Comparison of ENCODE assay signal across 1 cellular context in genomic region chr3:51997935-51998596, GRCh38.
TF ChIP-seq lines count a peak whose summit lies in the region.

No MANE protein-coding gene starts in this region.

TF ChIP-seq in GM23338, 12 proteins besides CTCF, POLR2A, EP300 and RAD21:
- TF ChIP-seq EZH2phosphoT487 (IDR thresholded peaks at IDR 0.05; ENCODE audit: unreplicated experiment) = no peak
- no peak for TF ChIP-seq ZNF462 (CRISPR knock-in tag; IDR thresholded peaks at IDR 0.05)
- TF ChIP-seq ZNF331 (CRISPR knock-in tag; IDR thresholded peaks at IDR 0.05; ENCODE audit: low read depth) = no peak
- no peak for TF ChIP-seq POLR2AphosphoS5 (IDR thresholded peaks at IDR 0.05; ENCODE audit: low read depth)
- TF ChIP-seq STAT1 (IDR thresholded peaks at IDR 0.05; ENCODE audit: unreplicated experiment) = no peak
- TF ChIP-seq ZNF114 (CRISPR knock-in tag; IDR thresholded peaks at IDR 0.05) = no peak
- no peak for TF ChIP-seq JUNB (IDR thresholded peaks at IDR 0.05; ENCODE audit: unreplicated experiment)
- TF ChIP-seq ETS1 (IDR thresholded peaks at IDR 0.05) = no peak
- TF ChIP-seq CREB1 (CRISPR knock-in tag; IDR thresholded peaks at IDR 0.05; ENCODE audit: low read depth) = no peak
- TF ChIP-seq EZH2 (IDR thresholded peaks at IDR 0.05; ENCODE audit: low read depth, unreplicated experiment) = no peak
